Comparison of ENCODE assay signal across 1 cellular context in the genomic region with DNA sequence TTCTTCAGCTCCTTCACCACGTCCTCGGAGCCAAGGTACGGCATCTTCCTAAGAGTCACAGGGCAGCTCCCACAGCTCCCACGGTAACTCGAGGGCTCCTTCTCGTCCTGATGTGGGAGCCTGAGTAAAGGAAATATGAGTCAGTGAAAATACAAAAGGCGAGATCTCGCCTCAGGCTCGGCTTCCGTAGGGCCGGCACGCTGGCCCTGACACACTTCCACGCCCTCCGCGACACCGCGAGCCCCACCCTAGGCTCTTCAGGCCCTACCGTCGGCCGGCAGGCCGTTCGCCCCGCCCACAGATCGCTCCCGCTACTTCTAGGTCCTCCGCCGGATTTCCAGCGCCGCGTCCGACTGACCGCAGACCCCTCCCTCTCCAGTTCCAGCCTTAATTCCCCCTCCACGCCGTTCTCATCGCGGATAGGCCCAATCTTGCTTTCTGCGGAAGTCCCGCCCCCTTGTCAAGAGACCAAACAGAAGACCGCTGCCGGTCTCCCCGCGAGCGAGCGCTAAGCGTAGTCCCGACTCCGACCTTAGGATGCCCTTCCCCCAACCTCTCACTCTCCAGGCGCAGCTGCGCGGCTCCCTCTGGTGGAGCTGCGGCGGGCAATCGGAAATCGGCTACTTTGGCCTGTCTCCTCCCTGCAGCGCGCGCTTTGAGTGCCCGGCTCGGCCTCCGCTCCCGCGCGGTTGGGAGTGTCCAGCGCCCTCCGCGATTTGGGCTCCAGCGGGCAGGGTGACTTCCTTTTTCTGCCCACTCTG.
TF ChIP-seq lines count a peak whose summit lies in the region.

Gene AP4B1, minus strand, starts transcription at position 126 of the 761 bp plus-strand sequence. Its CDS starts 82 bp downstream, at position 44.
Gene DCLRE1B, plus strand, starts transcription at position 653 of the 761 bp plus-strand sequence. CDS start 261 bp downstream, outside the sequence.

TF ChIP-seq in HEK293, 187 proteins besides CTCF, POLR2A, EP300 and RAD21 (continued from another document and continues in another):
- TF ChIP-seq, protein P1, sequence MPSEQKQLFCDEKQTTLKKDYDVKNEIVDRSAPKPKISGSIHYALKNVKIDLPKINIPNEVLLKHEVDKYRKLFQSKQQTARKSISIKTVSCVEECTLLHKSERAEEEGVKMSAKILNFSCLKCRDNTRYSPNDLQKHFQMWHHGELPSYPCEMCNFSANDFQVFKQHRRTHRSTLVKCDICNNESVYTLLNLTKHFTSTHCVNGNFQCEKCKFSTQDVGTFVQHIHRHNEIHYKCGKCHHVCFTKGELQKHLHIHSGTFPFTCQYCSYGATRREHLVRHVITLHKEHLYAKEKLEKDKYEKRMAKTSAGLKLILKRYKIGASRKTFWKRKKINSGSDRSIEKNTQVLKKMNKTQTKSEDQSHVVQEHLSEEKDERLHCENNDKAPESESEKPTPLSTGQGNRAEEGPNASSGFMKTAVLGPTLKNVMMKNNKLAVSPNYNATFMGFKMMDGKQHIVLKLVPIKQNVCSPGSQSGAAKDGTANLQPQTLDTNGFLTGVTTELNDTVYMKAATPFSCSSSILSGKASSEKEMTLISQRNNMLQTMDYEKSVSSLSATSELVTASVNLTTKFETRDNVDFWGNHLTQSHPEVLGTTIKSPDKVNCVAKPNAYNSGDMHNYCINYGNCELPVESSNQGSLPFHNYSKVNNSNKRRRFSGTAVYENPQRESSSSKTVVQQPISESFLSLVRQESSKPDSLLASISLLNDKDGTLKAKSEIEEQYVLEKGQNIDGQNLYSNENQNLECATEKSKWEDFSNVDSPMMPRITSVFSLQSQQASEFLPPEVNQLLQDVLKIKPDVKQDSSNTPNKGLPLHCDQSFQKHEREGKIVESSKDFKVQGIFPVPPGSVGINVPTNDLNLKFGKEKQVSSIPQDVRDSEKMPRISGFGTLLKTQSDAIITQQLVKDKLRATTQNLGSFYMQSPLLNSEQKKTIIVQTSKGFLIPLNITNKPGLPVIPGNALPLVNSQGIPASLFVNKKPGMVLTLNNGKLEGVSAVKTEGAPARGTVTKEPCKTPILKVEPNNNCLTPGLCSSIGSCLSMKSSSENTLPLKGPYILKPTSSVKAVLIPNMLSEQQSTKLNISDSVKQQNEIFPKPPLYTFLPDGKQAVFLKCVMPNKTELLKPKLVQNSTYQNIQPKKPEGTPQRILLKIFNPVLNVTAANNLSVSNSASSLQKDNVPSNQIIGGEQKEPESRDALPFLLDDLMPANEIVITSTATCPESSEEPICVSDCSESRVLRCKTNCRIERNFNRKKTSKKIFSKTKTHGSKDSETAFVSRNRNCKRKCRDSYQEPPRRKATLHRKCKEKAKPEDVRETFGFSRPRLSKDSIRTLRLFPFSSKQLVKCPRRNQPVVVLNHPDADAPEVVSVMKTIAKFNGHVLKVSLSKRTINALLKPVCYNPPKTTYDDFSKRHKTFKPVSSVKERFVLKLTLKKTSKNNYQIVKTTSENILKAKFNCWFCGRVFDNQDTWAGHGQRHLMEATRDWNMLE (tag by site-specific recombination; conservative IDR thresholded peaks at IDR 0.05; ENCODE audit: low read depth), result peak; percentile 68
- TF ChIP-seq ZNF558 (tag by site-specific recombination; IDR thresholded peaks at IDR 0.05) (peak; percentile 47; the same call in 1 of the 2 replicates), ZSCAN5A (tag by site-specific recombination; IDR thresholded peaks at IDR 0.05) (no peak), PRDM10 (tag by site-specific recombination; IDR thresholded peaks at IDR 0.05) (peak; percentile 92), ZBTB20 (tag by site-specific recombination; IDR thresholded peaks at IDR 0.05) (peak; percentile 83; the same call in 1 of the 2 replicates), BCL11B (tag by site-specific recombination; IDR thresholded peaks at IDR 0.05; ENCODE audit: low read depth) (peak; percentile 87), PBX3 (CRISPR knock-in tag; IDR thresholded peaks at IDR 0.05) (peak; percentile 82), ZNF24 (tag by site-specific recombination; IDR thresholded peaks at IDR 0.05) (peak; percentile 87), ZNF366 (tag by site-specific recombination; conservative IDR thresholded peaks at IDR 0.05) (peak; percentile 7; the same call in 1 of the 2 replicates), SETDB1 (IDR thresholded peaks at IDR 0.05; ENCODE audit: insufficient read length, low read length) (no peak), ZBTB44 (tag by site-specific recombination; IDR thresholded peaks at IDR 0.05) (peak; percentile 85), MYNN (tag by site-specific recombination; IDR thresholded peaks at IDR 0.05; ENCODE audit: borderline replicate concordance) (0 out of 2 replicates have a peak, but pooled peaks have one; percentile 27), EGR2 (tag by site-specific recombination; IDR thresholded peaks at IDR 0.05; ENCODE audit: low read depth) (peak; percentile 21; the same call in 1 of the 2 replicates), ZNF341 (tag by site-specific recombination; IDR thresholded peaks at IDR 0.05; ENCODE audit: low read depth) (peak; percentile 82), HOXA7 (CRISPR knock-in tag; IDR thresholded peaks at IDR 0.05; ENCODE audit: borderline replicate concordance) (no peak), ZNF610 (tag by site-specific recombination; IDR thresholded peaks at IDR 0.05; ENCODE audit: borderline replicate concordance) (peak; percentile 93), ZNF248 (tag by site-specific recombination; IDR thresholded peaks at IDR 0.05) (no peak), ZNF354C (tag by site-specific recombination; IDR thresholded peaks at IDR 0.05; ENCODE audit: borderline replicate concordance, low read depth) (no peak), ZSCAN30 (tag by site-specific recombination; IDR thresholded peaks at IDR 0.05) (peak; percentile 67), TCF7L2 (IDR thresholded peaks at IDR 0.05; ENCODE audit: borderline replicate concordance, low read depth, low read length) (peak; percentile 70; the same call in 1 of the 2 replicates), ZNF76 (tag by site-specific recombination; IDR thresholded peaks at IDR 0.05; ENCODE audit: borderline replicate concordance, low read depth) (peak; percentile 83; the same call in 1 of the 2 replicates), KLF1 (tag by site-specific recombination; IDR thresholded peaks at IDR 0.05) (peak; percentile 55), KLF7 (tag by site-specific recombination; IDR thresholded peaks at IDR 0.05; ENCODE audit: borderline replicate concordance) (peak; percentile 46; the same call in 1 of the 2 replicates), TRIM28 (IDR thresholded peaks at IDR 0.05; ENCODE audit: borderline replicate concordance, low read length) (peak; percentile 96), SP2 (tag by site-specific recombination; IDR thresholded peaks at IDR 0.05) (peak; percentile 99), GLIS1 (tag by site-specific recombination; IDR thresholded peaks at IDR 0.05) (peak; percentile 82), ZNF600 (tag by site-specific recombination; IDR thresholded peaks at IDR 0.05) (peak; percentile 80), ZNF549 (tag by site-specific recombination; IDR thresholded peaks at IDR 0.05) (no peak), ZNF324 (tag by site-specific recombination; IDR thresholded peaks at IDR 0.05) (peak; percentile 85; the same call in 1 of the 2 replicates), ZNF654 (tag by site-specific recombination; IDR thresholded peaks at IDR 0.05; ENCODE audit: low read depth) (peak; percentile 27), ZBTB1 (tag by site-specific recombination; IDR thresholded peaks at IDR 0.05) (peak; percentile 86), ZNF184 (tag by site-specific recombination; IDR thresholded peaks at IDR 0.05) (0 out of 2 replicates have a peak, but pooled peaks have one; percentile 41), ZNF10 (tag by site-specific recombination; IDR thresholded peaks at IDR 0.05) (peak; percentile 9; the same call in 1 of the 2 replicates), ZBTB21 (tag by site-specific recombination; IDR thresholded peaks at IDR 0.05) (peak; percentile 58; the same call in 1 of the 2 replicates), ZNF561 (tag by site-specific recombination; IDR thresholded peaks at IDR 0.05; ENCODE audit: borderline replicate concordance) (peak; percentile 87), ZNF791 (tag by site-specific recombination; IDR thresholded peaks at IDR 0.05) (no peak), ZNF660 (tag by site-specific recombination; IDR thresholded peaks at IDR 0.05) (peak; percentile 69), ZNF596 (tag by site-specific recombination; IDR thresholded peaks at IDR 0.05) (peak; percentile 58), SCRT2 (tag by site-specific recombination; IDR thresholded peaks at IDR 0.05) (no peak), ZNF2 (tag by site-specific recombination; IDR thresholded peaks at IDR 0.05) (peak; percentile 74), IKZF3 (tag by site-specific recombination; IDR thresholded peaks at IDR 0.05) (peak; percentile 97), GLI4 (tag by site-specific recombination; IDR thresholded peaks at IDR 0.05) (0 out of 2 replicates have a peak, but pooled peaks have one; percentile 88), KLF10 (tag by site-specific recombination; IDR thresholded peaks at IDR 0.05) (peak; percentile 51; the same call in 1 of the 2 replicates)
- TF ChIP-seq, protein P2, sequence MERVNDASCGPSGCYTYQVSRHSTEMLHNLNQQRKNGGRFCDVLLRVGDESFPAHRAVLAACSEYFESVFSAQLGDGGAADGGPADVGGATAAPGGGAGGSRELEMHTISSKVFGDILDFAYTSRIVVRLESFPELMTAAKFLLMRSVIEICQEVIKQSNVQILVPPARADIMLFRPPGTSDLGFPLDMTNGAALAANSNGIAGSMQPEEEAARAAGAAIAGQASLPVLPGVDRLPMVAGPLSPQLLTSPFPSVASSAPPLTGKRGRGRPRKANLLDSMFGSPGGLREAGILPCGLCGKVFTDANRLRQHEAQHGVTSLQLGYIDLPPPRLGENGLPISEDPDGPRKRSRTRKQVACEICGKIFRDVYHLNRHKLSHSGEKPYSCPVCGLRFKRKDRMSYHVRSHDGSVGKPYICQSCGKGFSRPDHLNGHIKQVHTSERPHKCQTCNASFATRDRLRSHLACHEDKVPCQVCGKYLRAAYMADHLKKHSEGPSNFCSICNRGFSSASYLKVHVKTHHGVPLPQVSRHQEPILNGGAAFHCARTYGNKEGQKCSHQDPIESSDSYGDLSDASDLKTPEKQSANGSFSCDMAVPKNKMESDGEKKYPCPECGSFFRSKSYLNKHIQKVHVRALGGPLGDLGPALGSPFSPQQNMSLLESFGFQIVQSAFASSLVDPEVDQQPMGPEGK (tag by site-specific recombination; IDR thresholded peaks at IDR 0.05), result peak; percentile 96
